Comparison of ENCODE assay signal across 16 cellular contexts in the genomic region with DNA sequence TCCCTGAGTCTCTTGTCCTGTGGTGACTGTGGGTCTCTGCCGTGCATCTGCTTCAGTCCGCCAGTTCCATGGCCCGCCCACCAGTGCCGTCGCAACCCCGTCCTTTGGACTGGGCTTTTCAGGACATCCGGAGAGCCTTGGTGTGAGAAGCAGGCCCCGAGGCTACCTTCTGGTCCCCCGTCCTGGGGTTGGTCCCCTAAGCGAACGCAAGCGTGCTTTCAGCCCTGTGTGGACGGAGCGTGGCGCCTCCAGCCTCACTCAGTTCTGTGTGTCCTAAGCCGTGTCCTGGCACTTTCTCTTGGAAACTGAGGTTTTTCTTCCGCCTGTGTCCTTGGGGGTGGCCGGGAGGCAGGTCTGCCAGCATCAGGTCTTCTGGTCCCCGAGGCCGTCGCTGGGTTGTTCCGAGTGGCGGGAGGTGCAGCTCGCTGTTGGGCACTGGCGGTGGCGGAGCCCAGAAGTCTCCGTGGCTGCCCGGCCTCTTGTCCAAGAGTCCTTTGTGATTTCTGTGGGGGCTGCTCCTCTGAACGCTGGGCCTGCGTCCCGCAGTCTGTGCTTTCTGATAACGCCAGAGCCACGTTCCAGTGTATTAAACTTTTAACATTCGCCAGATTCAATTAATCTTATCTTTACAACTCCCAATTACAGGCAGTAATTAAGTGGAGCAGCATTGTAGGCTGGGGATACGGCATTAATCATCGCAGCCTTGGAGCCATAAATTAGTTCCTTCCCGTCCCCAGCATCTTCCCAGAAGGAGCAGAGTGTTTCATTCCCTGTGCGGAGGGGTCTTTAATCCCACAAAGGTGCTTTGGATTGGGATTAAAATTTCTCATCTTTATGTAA.
A peak's percentile ranks its signal among the peaks of the same experiment; 100 is the strongest.
DNase-seq lines count a peak whose midpoint lies in the region; ATAC-seq and TF ChIP-seq lines count a peak whose summit lies in the region.
"Had no signal": no experiment of that assay in that cellular context is flagged by ENCODE, and none has a peak within 500 bp of the region (broad histone marks: within the 10 kb centered on the region; RNA-seq: fewer than 3 reads in every experiment).

No MANE protein-coding gene starts in this region.

- H2BK5ac ChIP-seq in neuronal stem cell (ENCODE audit: low read length) = no peak overlapping the region

- intact Hi-C loops in aorta (cut with DNase I) (no loop called here), Caco-2 (cut with micrococcal nuclease; ENCODE audit: unreplicated experiment) (no loop called here)

- H2AFZ ChIP-seq in hepatocyte (no peak overlapping the region), neuronal stem cell (ENCODE audit: low read length) (no peak overlapping the region)

- H2BK15ac ChIP-seq in neuronal stem cell (ENCODE audit: low read length) = no peak overlapping the region

- H3K27me3 Mint-ChIP-seq in WTC11 (ENCODE audit: low read depth) (no peaks in the 10 kb centered on the region), Caco-2 (ENCODE audit: insufficient read depth, unreplicated experiment) (no peaks in the 10 kb centered on the region)

- no peak overlapping the region for H2BK12ac ChIP-seq in neuronal stem cell (ENCODE audit: low read length)

- H3K4me2 ChIP-seq in hepatocyte (no peak overlapping the region), neuronal stem cell (ENCODE audit: insufficient read depth, low read length, poor library complexity, severe bottlenecking) (no peak overlapping the region)

- H3K4me3 Mint-ChIP-seq in WTC11 = no peak overlapping the region
- no peak overlapping the region for H3K4me3 Mint-ChIP-seq in Caco-2 (ENCODE audit: unreplicated experiment)

- DNase-seq in WTC11 (ENCODE audit: low spot score) (no peak), hepatocyte (ENCODE audit: low spot score) (no peak), neuronal stem cell (ENCODE audit: low spot score) (no peak), aorta (no peak), Caco-2 (no peak), SIG-M5 (lab: John Stamatoyannopoulos, UW) (no peak)
- DNase-seq in effector CD8-positive, alpha-beta T cell (lab: John Stamatoyannopoulos, UW) = no peak
- DNase-seq: BE2C, DMS 273 treated with DMSO at 0.1 percent for 48 hours, H7, Karpas-422, NCI-H1417 treated with DMSO at 0.1 percent for 48 hours, NCI-H2029, NCI-H2171 treated with DMSO at 0.1 percent for 48 hours, NCI-H510A treated with DMSO at 0.1 percent for 48 hours, SJCRH30 had no signal

- H4K91ac ChIP-seq in neuronal stem cell (ENCODE audit: low read depth, low read length, poor library complexity) = no peak overlapping the region

- H3K36me3 Mint-ChIP-seq in WTC11 (peaks cover 3% of the 10 kb centered on the region), Caco-2 (ENCODE audit: insufficient read depth, unreplicated experiment) (peaks cover 24% of the 10 kb centered on the region)

- no peak overlapping the region for H3K23ac ChIP-seq in neuronal stem cell (ENCODE audit: low read depth, low read length, poor library complexity)

- ATAC-seq in WTC11 = no peak
- peak; percentile 11 for ATAC-seq in aorta (ENCODE audit: low FRiP score)

- H3K4me3 ChIP-seq in hepatocyte (no peak overlapping the region), neuronal stem cell (ENCODE audit: low read length in 2 of 2) (no peak overlapping the region), aorta (ENCODE audit: low read length in 2 of 2) (no peak overlapping the region), Caco-2 (ENCODE audit: low read depth, low read length) (no peak overlapping the region)
- H3K4me3 ChIP-seq: SJCRH30 had no signal

- H3K9ac ChIP-seq in neuronal stem cell (ENCODE audit: low read depth, low read length, poor library complexity) = no peak overlapping the region

- H3K4me1 Mint-ChIP-seq in WTC11 = peaks cover 22% of the 10 kb centered on the region
- no peaks in the 10 kb centered on the region for H3K4me1 Mint-ChIP-seq in Caco-2 (ENCODE audit: low read depth, unreplicated experiment)

- no peaks in the 10 kb centered on the region for H3K79me2 ChIP-seq in hepatocyte

- no peaks in the 10 kb centered on the region for H3K9me2 ChIP-seq in hepatocyte (replicated peaks; ENCODE audit: insufficient read depth)

- no peak overlapping the region for H2BK120ac ChIP-seq in neuronal stem cell (ENCODE audit: low read depth, low read length)

- H3K27ac Mint-ChIP-seq in WTC11 (peak overlapping the region; percentile 12), Caco-2 (ENCODE audit: unreplicated experiment) (no peak overlapping the region)

- BruUV-seq in Caco-2 (replicated peaks; lab: Mats Ljungman, UMichigan) = no TSS peak

- H3K36me3 ChIP-seq in hepatocyte (replicated peaks; ENCODE audit: insufficient read depth, low read depth) (no peaks in the 10 kb centered on the region), neuronal stem cell (replicated peaks in 1 of 2; ENCODE audit: control insufficient read depth in 2 of 2, insufficient read depth in 2 of 2, low read length in 2 of 2) (peaks cover 2 to 48% of the 10 kb centered on the region in 2 donors), aorta (ENCODE audit: control insufficient read depth in 1 of 2, insufficient read depth in 2 of 2, low read length in 1 of 2) (no peaks in the 10 kb centered on the region), Caco-2 (ENCODE audit: control insufficient read depth, insufficient read depth, low read length) (no peaks in the 10 kb centered on the region)
- H3K36me3 ChIP-seq: BE2C, SJCRH30 had no signal

- H3K9me3 ChIP-seq in hepatocyte (ENCODE audit: low read depth) = no peaks in the 10 kb centered on the region
- H3K9me3 ChIP-seq in neuronal stem cell (replicated peaks in 1 of 2; ENCODE audit: control insufficient read depth in 2 of 2, insufficient read depth in 1 of 2, low read depth in 1 of 2, low read length in 2 of 2) = no peaks in the 10 kb centered on the region
- no peaks in the 10 kb centered on the region for H3K9me3 ChIP-seq in aorta (ENCODE audit: control insufficient read depth, low read length)
- no peaks in the 10 kb centered on the region for H3K9me3 ChIP-seq in Caco-2
- H3K9me3 ChIP-seq: BE2C, SJCRH30 had no signal

- H3K9me3 Mint-ChIP-seq in WTC11 (no peaks in the 10 kb centered on the region), Caco-2 (ENCODE audit: unreplicated experiment) (no peaks in the 10 kb centered on the region)

- H3K27me3 ChIP-seq in hepatocyte (no peaks in the 10 kb centered on the region), neuronal stem cell (ENCODE audit: control insufficient read depth in 3 of 3, insufficient read depth in 3 of 3, low read depth in 1 of 3, low read length in 3 of 3) (no peaks in the 10 kb centered on the region), aorta (ENCODE audit: control insufficient read depth in 1 of 2, insufficient read depth in 2 of 2, low read length in 1 of 2) (no peaks in the 10 kb centered on the region), Caco-2 (replicated peaks; ENCODE audit: control insufficient read depth, insufficient read depth, low read length) (no peaks in the 10 kb centered on the region)
- H3K27me3 ChIP-seq: BE2C, SJCRH30 had no signal

- H3K14ac ChIP-seq in neuronal stem cell (ENCODE audit: low read length) = peak overlapping the region; percentile 32

- H3K4me1 ChIP-seq in hepatocyte (ENCODE audit: insufficient read depth) = no peaks in the 10 kb centered on the region
- peaks cover 7 to 11% of the 10 kb centered on the region in 2 donors for H3K4me1 ChIP-seq in neuronal stem cell (ENCODE audit: control insufficient read depth in 2 of 2, insufficient read depth in 1 of 2, low read depth in 1 of 2, low read length in 2 of 2)
- H3K4me1 ChIP-seq in aorta (ENCODE audit: control insufficient read depth in 1 of 2, insufficient read depth in 2 of 2, low read length in 2 of 2) = no peaks in the 10 kb centered on the region
- H3K4me1 ChIP-seq in Caco-2 = no peaks in the 10 kb centered on the region
- H3K4me1 ChIP-seq: SJCRH30 had no signal

- 71% methylated on average over 38 of the region's 38 CpGs for WGBS in hepatocyte (ENCODE audit: low lambda C conversion rate, missing lambda C conversion rate)
- WGBS in neuronal stem cell (ENCODE audit: extremely low coverage in 2 of 2, insufficient read length in 2 of 2, insufficient replicate concordance in 1 of 2), 2 donors = no CpG with 5 or more reads among the region's 38 CpGs
- 92 to 97% methylated on average over 38 of the region's 38 CpGs for WGBS in aorta, 2 donors

- peak overlapping the region; percentile 59 for H3K27ac ChIP-seq in hepatocyte
- H3K27ac ChIP-seq in neuronal stem cell (replicated peaks; ENCODE audit: low read length) = no peak overlapping the region
- no peak overlapping the region for H3K27ac ChIP-seq in aorta (ENCODE audit: low read depth in 1 of 2, low read length in 2 of 2)
- H3K27ac ChIP-seq: SJCRH30 had no signal

- POLR2A ChIA-PET in WTC11 (lab: Charles Lee) = no interaction called here
- POLR2A ChIA-PET in Caco-2 (lab: Charles Lee) = no interaction called here

- peaks cover 3% of the 10 kb centered on the region for H3K79me1 ChIP-seq in neuronal stem cell (ENCODE audit: low read depth, low read length)

- H4K20me1 ChIP-seq in hepatocyte (ENCODE audit: insufficient read depth, poor library complexity, severe bottlenecking) = no peaks in the 10 kb centered on the region

- no peak overlapping the region for H3K4ac ChIP-seq in neuronal stem cell (ENCODE audit: low read length)

- no peak overlapping the region for H4K8ac ChIP-seq in neuronal stem cell (ENCODE audit: low read depth, low read length)

- no peak overlapping the region for H2AK5ac ChIP-seq in neuronal stem cell (ENCODE audit: low read depth, low read length)

- CTCF ChIA-PET in WTC11 (lab: Charles Lee) (interaction anchor here (1.5 to 2.6 kb wide), 5 partner anchors 16 to 70 kb away, joined by 3 to 12 read pairs (median 9); no protein-coding TSS in a partner anchor), Caco-2 (lab: Charles Lee) (interaction anchor here (0.6 kb wide), 1 partner anchor 80 kb away, joined by 3 read pairs; no protein-coding TSS in a partner anchor)

- no peak for TF ChIP-seq CTCF in WTC11 (IDR thresholded peaks at IDR 0.05)
- no peak for TF ChIP-seq CTCF in hepatocyte (IDR thresholded peaks at IDR 0.05; ENCODE audit: poor library complexity)
- TF ChIP-seq CTCF in Caco-2 (IDR thresholded peaks at IDR 0.05; ENCODE audit: insufficient read depth in 1 of 2, low read depth in 1 of 2, low read length in 1 of 2, severe bottlenecking in 1 of 2, unreplicated experiment in 1 of 2) = no peak

- H3K18ac ChIP-seq in neuronal stem cell (ENCODE audit: low read length) = no peak overlapping the region

TF ChIP-seq in WTC11, 78 proteins besides CTCF, POLR2A, EP300 and RAD21:
- TF ChIP-seq ZNF219 (CRISPR knock-in tag; IDR thresholded peaks at IDR 0.05; ENCODE audit: borderline replicate concordance) (no peak), IRF2 (CRISPR knock-in tag; IDR thresholded peaks at IDR 0.05; ENCODE audit: borderline replicate concordance, low read depth) (no peak), NFATC4 (CRISPR knock-in tag; IDR thresholded peaks at IDR 0.05) (no peak), PRRX2 (CRISPR knock-in tag; IDR thresholded peaks at IDR 0.05) (no peak), RELA (CRISPR knock-in tag; IDR thresholded peaks at IDR 0.05; ENCODE audit: borderline replicate concordance) (no peak), FOXP1 (CRISPR knock-in tag; IDR thresholded peaks at IDR 0.05; ENCODE audit: borderline replicate concordance) (no peak)
